ENCODE assay signal across 1 cellular context in the genomic region with DNA sequence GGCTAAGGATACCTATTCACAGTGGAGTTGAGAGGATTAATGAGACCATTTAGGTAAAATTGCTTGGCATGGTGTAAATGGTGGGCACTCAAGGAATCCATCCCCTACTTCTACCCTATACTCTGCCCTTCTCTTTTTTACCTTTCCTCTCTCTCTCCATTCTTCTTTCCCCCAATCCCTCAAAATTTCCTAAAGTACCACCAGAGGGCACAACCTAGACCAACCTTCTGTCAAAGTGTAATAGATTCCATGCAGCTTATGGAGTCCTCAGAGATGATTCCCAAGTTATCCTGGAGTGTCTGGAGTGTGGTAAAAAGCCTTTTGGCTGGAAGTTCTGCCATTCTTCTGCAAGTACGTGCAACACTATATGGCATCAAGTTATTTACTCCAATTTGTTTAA.
TF ChIP-seq lines count a peak whose summit lies in the region.

No MANE protein-coding gene starts in this region.

TF ChIP-seq in H1, 55 proteins besides CTCF, POLR2A, EP300 and RAD21 (continued from another document):
- TF ChIP-seq, protein P1, sequence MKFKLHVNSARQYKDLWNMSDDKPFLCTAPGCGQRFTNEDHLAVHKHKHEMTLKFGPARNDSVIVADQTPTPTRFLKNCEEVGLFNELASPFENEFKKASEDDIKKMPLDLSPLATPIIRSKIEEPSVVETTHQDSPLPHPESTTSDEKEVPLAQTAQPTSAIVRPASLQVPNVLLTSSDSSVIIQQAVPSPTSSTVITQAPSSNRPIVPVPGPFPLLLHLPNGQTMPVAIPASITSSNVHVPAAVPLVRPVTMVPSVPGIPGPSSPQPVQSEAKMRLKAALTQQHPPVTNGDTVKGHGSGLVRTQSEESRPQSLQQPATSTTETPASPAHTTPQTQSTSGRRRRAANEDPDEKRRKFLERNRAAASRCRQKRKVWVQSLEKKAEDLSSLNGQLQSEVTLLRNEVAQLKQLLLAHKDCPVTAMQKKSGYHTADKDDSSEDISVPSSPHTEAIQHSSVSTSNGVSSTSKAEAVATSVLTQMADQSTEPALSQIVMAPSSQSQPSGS (IDR thresholded peaks at IDR 0.05; ENCODE audit: low read length): no peak
- TF ChIP-seq, protein P2, sequence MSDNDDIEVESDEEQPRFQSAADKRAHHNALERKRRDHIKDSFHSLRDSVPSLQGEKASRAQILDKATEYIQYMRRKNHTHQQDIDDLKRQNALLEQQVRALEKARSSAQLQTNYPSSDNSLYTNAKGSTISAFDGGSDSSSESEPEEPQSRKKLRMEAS (IDR thresholded peaks at IDR 0.05): no peak
- TF ChIP-seq POLR2AphosphoS5 (IDR thresholded peaks at IDR 0.05; ENCODE audit: low read depth, low read length) (no peak), TBP (IDR thresholded peaks at IDR 0.05; ENCODE audit: low read depth, low read length) (no peak), CBX8 (IDR thresholded peaks at IDR 0.05; ENCODE audit: borderline replicate concordance, low read depth, low read length) (no peak), EGR1 (IDR thresholded peaks at IDR 0.05; ENCODE audit: borderline replicate concordance, low read depth, low read length) (no peak), SP4 (IDR thresholded peaks at IDR 0.05; ENCODE audit: low read length) (no peak)
- TF ChIP-seq, protein P3, sequence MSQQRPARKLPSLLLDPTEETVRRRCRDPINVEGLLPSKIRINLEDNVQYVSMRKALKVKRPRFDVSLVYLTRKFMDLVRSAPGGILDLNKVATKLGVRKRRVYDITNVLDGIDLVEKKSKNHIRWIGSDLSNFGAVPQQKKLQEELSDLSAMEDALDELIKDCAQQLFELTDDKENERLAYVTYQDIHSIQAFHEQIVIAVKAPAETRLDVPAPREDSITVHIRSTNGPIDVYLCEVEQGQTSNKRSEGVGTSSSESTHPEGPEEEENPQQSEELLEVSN (IDR thresholded peaks at IDR 0.05): no peak
